ENCODE assay signal across 10 cellular contexts in the genomic region with DNA sequence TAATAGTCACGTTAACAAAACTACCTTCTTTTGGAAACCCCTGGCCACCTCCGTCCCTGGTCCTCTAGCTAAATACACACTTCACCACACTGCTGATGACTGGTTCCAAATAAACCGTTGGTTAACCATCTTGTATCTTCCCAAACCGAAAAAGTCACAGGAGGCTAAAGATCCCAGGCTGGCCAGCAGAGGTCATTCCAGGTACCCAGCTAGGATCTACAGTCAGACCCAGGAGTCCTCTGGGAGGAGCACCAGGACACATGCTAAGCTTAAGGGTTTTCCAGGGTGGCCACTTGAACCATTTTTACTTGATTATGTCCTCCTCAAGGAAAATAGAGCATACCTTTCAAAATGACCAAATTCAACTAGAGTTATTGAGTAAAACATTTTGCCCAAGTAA.
DNase-seq lines count a peak whose midpoint lies in the region; ATAC-seq and TF ChIP-seq lines count a peak whose summit lies in the region.
"Had no signal": no experiment of that assay in that cellular context is flagged by ENCODE, and none has a peak within 500 bp of the region (broad histone marks: within the 10 kb centered on the region; RNA-seq: fewer than 3 reads in every experiment).

No MANE protein-coding gene starts in this region.

- no peaks in the 10 kb centered on the region for H3K9me3 ChIP-seq in liver (ENCODE audit: control insufficient read depth in 4 of 4, low read length in 3 of 4)
- no peaks in the 10 kb centered on the region for H3K9me3 ChIP-seq in MM.1S (replicated peaks; ENCODE audit: insufficient read depth, low read length)

- DNase-seq in H7 (peak; percentile 32), MM.1S (no peak)
- no peak for DNase-seq in activated effector memory CD4-positive, alpha-beta T cell treated with Interleukin-2 at 50 U/mL for 16 hours
- DNase-seq: activated gamma-delta T cell, NCI-H1105 had no signal

- no peaks in the 10 kb centered on the region for H3F3A ChIP-seq in MM.1S (ENCODE audit: insufficient read depth, low read length)

- H3K27ac ChIP-seq in ACC112 (ENCODE audit: low read depth, low read length): peak overlapping the region; percentile 90
- H3K27ac ChIP-seq in liver (ENCODE audit: low read depth in 1 of 2, low read length in 2 of 2): peak overlapping the region in 1 of 2 donors; percentile 1
- no peak overlapping the region for H3K27ac ChIP-seq in MM.1S (ENCODE audit: low read length)

- H3K27me3 Mint-ChIP-seq in activated T-helper 17 cell treated with anti-CD3 and anti-CD28 coated beads, Interleukin-2, amount 50 U/mL, for 72 hours: no peaks in the 10 kb centered on the region

- peak; percentile 77 to 81 for TF ChIP-seq RAD21 in liver (IDR thresholded peaks at IDR 0.05)

- H3K9ac ChIP-seq in liver (ENCODE audit: low read depth in 1 of 2, low read length in 2 of 2) (peak overlapping the region in 1 of 2 donors; percentile 3), MM.1S (ENCODE audit: low read length) (no peak overlapping the region)

- no peaks in the 10 kb centered on the region for H3K27me3 ChIP-seq in ACC112 (ENCODE audit: insufficient read depth, low read length)
- H3K27me3 ChIP-seq in H7 (ENCODE audit: control insufficient read depth, insufficient read depth, low read length): no peaks in the 10 kb centered on the region
- H3K27me3 ChIP-seq in liver (ENCODE audit: control insufficient read depth in 4 of 4, insufficient read depth in 4 of 4, low read length in 3 of 4): no peaks in the 10 kb centered on the region
- no peaks in the 10 kb centered on the region for H3K27me3 ChIP-seq in MM.1S (replicated peaks; ENCODE audit: insufficient read depth, low read length)

- H4K20me1 ChIP-seq in MM.1S (ENCODE audit: insufficient read depth, low read length): no peaks in the 10 kb centered on the region

- H2AFZ ChIP-seq in ACC112 (ENCODE audit: low read length, unreplicated experiment) (no peak overlapping the region), MM.1S (ENCODE audit: low read length) (no peak overlapping the region)

- H3K4me1 ChIP-seq in ACC112 (ENCODE audit: control insufficient read depth, insufficient read depth, low read length, unreplicated experiment): peaks cover 75% of the 10 kb centered on the region
- H3K4me1 ChIP-seq in liver (ENCODE audit: control insufficient read depth in 4 of 4, insufficient read depth in 4 of 4, low read length in 3 of 4): peaks cover 0 to 2% (median 1%) of the 10 kb centered on the region in 4 donors
- H3K4me1 ChIP-seq in MM.1S (ENCODE audit: low read length): no peaks in the 10 kb centered on the region

- H3K4me3 Mint-ChIP-seq in activated T-helper 17 cell treated with anti-CD3 and anti-CD28 coated beads, Interleukin-2, amount 50 U/mL, for 72 hours: peak overlapping the region; percentile 99

- peak overlapping the region; percentile 100 for H3K27ac Mint-ChIP-seq in activated T-helper 17 cell treated with anti-CD3 and anti-CD28 coated beads, Interleukin-2, amount 50 U/mL, for 72 hours

- no peak overlapping the region for H3K4me2 ChIP-seq in MM.1S (ENCODE audit: low read depth, low read length)

- no peak overlapping the region for H3K4me3 ChIP-seq in ACC112 (ENCODE audit: low read depth, low read length)
- H3K4me3 ChIP-seq in H7 (ENCODE audit: insufficient read depth, low read depth, low read length): no peak overlapping the region
- H3K4me3 ChIP-seq in liver (ENCODE audit: low read depth in 1 of 3, low read length in 3 of 3): no peak overlapping the region
- no peak overlapping the region for H3K4me3 ChIP-seq in MM.1S (ENCODE audit: low read length)

- H3K9me2 ChIP-seq in MM.1S (replicated peaks; ENCODE audit: insufficient read depth, low read length): no peaks in the 10 kb centered on the region

- H3K4me1 Mint-ChIP-seq in activated T-helper 17 cell treated with anti-CD3 and anti-CD28 coated beads, Interleukin-2, amount 50 U/mL, for 72 hours: peaks cover 83% of the 10 kb centered on the region

- H3K9me3 Mint-ChIP-seq in activated T-helper 17 cell treated with anti-CD3 and anti-CD28 coated beads, Interleukin-2, amount 50 U/mL, for 72 hours: no peaks in the 10 kb centered on the region

- peaks cover 100% of the 10 kb centered on the region for H3K36me3 Mint-ChIP-seq in activated T-helper 17 cell treated with anti-CD3 and anti-CD28 coated beads, Interleukin-2, amount 50 U/mL, for 72 hours (ENCODE audit: low read depth)

- ATAC-seq in activated T-helper 17 cell treated with anti-CD3 and anti-CD28 coated beads, Interleukin-2, amount 50 U/mL, for 72 hours (replicated peaks): no peak
- ATAC-seq in GM18520 (IDR thresholded peaks at IDR 0.05; ENCODE audit: unreplicated experiment) (no peak), HG03439 (IDR thresholded peaks at IDR 0.05; ENCODE audit: unreplicated experiment) (no peak)

- H3K79me2 ChIP-seq in ACC112 (ENCODE audit: control insufficient read depth, insufficient read depth, low read length, unreplicated experiment) (peaks cover 93% of the 10 kb centered on the region), MM.1S (ENCODE audit: low read length) (no peaks in the 10 kb centered on the region)

- H3K36me3 ChIP-seq in ACC112 (ENCODE audit: insufficient read depth, low read length) (peaks cover 71% of the 10 kb centered on the region), H7 (replicated peaks; ENCODE audit: control insufficient read depth, insufficient read depth, low read length) (peaks cover 15% of the 10 kb centered on the region), liver (ENCODE audit: control insufficient read depth in 4 of 4, insufficient read depth in 3 of 4, low read depth in 1 of 4, low read length in 3 of 4) (no peaks in the 10 kb centered on the region), MM.1S (replicated peaks; ENCODE audit: insufficient read depth, low read length) (peaks cover 25% of the 10 kb centered on the region; the same call in 1 of the 2 replicates)

- 48% methylated on average over 4 of the region's 4 CpGs for WGBS in liver

- TF ChIP-seq CTCF in liver (IDR thresholded peaks at IDR 0.05; ENCODE audit: low read depth, low read length, missing input control) (peak; percentile 56), MM.1S (IDR thresholded peaks at IDR 0.05; ENCODE audit: low read length) (no peak)

TF ChIP-seq in liver, 16 proteins besides CTCF, POLR2A, EP300 and RAD21:
- TF ChIP-seq RXRA (IDR thresholded peaks at IDR 0.05) (peak; percentile 20 to 44), SP1 (IDR thresholded peaks at IDR 0.05) (no peak)
TF ChIP-seq in liver: peak in this region for 1.
